ENCODE assay signal across 8 cellular contexts in the genomic region with DNA sequence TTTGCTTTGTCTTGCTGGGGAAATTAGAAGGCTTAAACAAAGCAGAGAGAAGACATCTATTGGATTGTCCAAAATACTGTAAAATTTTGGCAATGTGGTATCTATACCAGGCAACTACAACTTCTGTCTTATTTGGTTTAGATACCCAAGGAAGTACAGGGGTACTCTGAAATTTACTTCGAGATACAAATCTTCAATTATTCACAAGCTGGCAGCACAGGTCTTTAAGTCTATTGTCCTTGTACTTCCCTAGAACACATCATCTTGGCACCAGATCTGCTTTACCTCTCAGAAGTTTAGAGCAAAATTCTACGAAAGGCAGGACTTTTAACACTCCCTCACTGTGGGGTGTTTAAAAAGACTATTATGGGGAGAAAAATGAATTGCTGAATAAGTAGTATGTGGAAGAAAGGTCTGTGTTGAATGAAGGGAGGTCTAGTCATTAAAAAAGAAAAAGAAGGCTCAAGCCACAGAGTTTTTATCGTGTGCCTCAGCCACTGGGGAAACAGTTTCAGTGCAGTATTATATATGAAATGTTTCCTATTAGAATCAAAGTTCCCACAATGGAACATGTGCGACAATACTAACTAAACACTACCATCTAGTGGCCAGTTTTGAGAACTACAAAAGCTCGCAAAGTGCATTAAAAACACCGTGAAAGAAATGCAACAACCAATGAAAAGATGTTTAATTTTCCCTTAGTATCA.
DNase-seq lines count a peak whose midpoint lies in the region; ATAC-seq and TF ChIP-seq lines count a peak whose summit lies in the region.

No MANE protein-coding gene starts in this region.

- H3K9me3 Mint-ChIP-seq in activated CD4-positive, alpha-beta T cell treated with anti-CD3 and anti-CD28 coated beads for 36 hours (ENCODE audit: low read depth): no peaks in the 10 kb centered on the region
- H3K9me3 Mint-ChIP-seq in memory B cell: no peaks in the 10 kb centered on the region

- H3K27me3 ChIP-seq in HUES48 (ENCODE audit: control insufficient read depth, insufficient read depth, low read length) (no peaks in the 10 kb centered on the region), vagina (no peaks in the 10 kb centered on the region)

- H3K27me3 Mint-ChIP-seq in activated CD4-positive, alpha-beta T cell treated with anti-CD3 and anti-CD28 coated beads for 36 hours: no peaks in the 10 kb centered on the region
- H3K27me3 Mint-ChIP-seq in memory B cell: no peaks in the 10 kb centered on the region

- TF ChIP-seq CTCF in vagina (IDR thresholded peaks at IDR 0.05): peak; percentile 76 to 87 (median 79)

- intact Hi-C loops in activated CD4-positive, alpha-beta T cell treated with anti-CD3 and anti-CD28 coated beads for 36 hours (cut with DNase I, micrococcal nuclease): loop anchor here (1.0 to 10.0 kb wide), 9 partner anchors 75 to 915 kb away; no protein-coding TSS in a partner anchor
- intact Hi-C loops in vagina (cut with DNase I): loop anchor here (10.0 kb wide), 3 partner anchors 395 to 875 kb away; no protein-coding TSS in a partner anchor

- POLR2A ChIA-PET in activated CD4-positive, alpha-beta T cell treated with anti-CD3 and anti-CD28 coated beads for 36 hours (lab: Charles Lee): no interaction called here

- H3K9me3 ChIP-seq in HUES48 (ENCODE audit: control insufficient read depth, insufficient read depth, low read length) (no peaks in the 10 kb centered on the region), vagina (no peaks in the 10 kb centered on the region)

- no peak overlapping the region for H3K4me3 Mint-ChIP-seq in activated CD4-positive, alpha-beta T cell treated with anti-CD3 and anti-CD28 coated beads for 36 hours
- H3K4me3 Mint-ChIP-seq in memory B cell: no peak overlapping the region

- peak; percentile 74 for ATAC-seq in activated CD4-positive, alpha-beta T cell treated with anti-CD3 and anti-CD28 coated beads for 36 hours
- ATAC-seq in GM21528 (IDR thresholded peaks at IDR 0.05; ENCODE audit: low FRiP score, unreplicated experiment) (peak; percentile 60), memory B cell (ENCODE audit: low read depth) (peak; percentile 56)

- DNase-seq in activated CD4-positive, alpha-beta T cell treated with anti-CD3 and anti-CD28 coated beads for 36 hours: peak; percentile 23
- no peak for DNase-seq in activated CD4-positive, alpha-beta T cell treated with anti-CD3 and anti-CD28 coated beads for 48 hours
- peak; percentile 60 for DNase-seq in RPMI8226
- peak; percentile 9 for DNase-seq in effector CD4-positive, alpha-beta T cell
- peak; percentile 36 to 62 for DNase-seq in memory B cell (ENCODE audit: low spot score in 2 of 2)
- DNase-seq in vagina (ENCODE audit: extremely low spot score in 2 of 2): no peak

- H3K36me3 ChIP-seq in HUES48 (ENCODE audit: control insufficient read depth, insufficient read depth, low read length) (no peaks in the 10 kb centered on the region), vagina (no peaks in the 10 kb centered on the region)

- H3K4me3 ChIP-seq in HUES48 (ENCODE audit: low read depth, low read length) (peak overlapping the region; percentile 42), vagina (peak overlapping the region in 1 of 2 donors; percentile 17)

- CTCF ChIA-PET in activated CD4-positive, alpha-beta T cell treated with anti-CD3 and anti-CD28 coated beads for 36 hours (lab: Charles Lee): interaction anchor here (0.6 to 4.0 kb wide), 20 partner anchors 11 to 611 kb away, joined by 3 to 27 read pairs (median 4); no protein-coding TSS in a partner anchor

- H3K27ac ChIP-seq in HUES48 (ENCODE audit: low read depth, low read length) (peak overlapping the region; percentile 85), vagina (peak overlapping the region; percentile 65)

- no peak for TF ChIP-seq POLR2A in vagina (IDR thresholded peaks at IDR 0.05)

- no peaks in the 10 kb centered on the region for H3K36me3 Mint-ChIP-seq in activated CD4-positive, alpha-beta T cell treated with anti-CD3 and anti-CD28 coated beads for 36 hours (ENCODE audit: low read depth)
- H3K36me3 Mint-ChIP-seq in memory B cell: no peaks in the 10 kb centered on the region

- peaks cover 25% of the 10 kb centered on the region for H3K4me1 ChIP-seq in HUES48 (ENCODE audit: control insufficient read depth, insufficient read depth, low read length)
- H3K4me1 ChIP-seq in vagina: peaks cover 14% of the 10 kb centered on the region

- H3K4me1 Mint-ChIP-seq in activated CD4-positive, alpha-beta T cell treated with anti-CD3 and anti-CD28 coated beads for 36 hours: no peaks in the 10 kb centered on the region
- H3K4me1 Mint-ChIP-seq in memory B cell: peaks cover 9% of the 10 kb centered on the region

- H3K27ac Mint-ChIP-seq in activated CD4-positive, alpha-beta T cell treated with anti-CD3 and anti-CD28 coated beads for 36 hours: no peak overlapping the region
- no peak overlapping the region for H3K27ac Mint-ChIP-seq in memory B cell

- no peak overlapping the region for H3K9ac ChIP-seq in HUES48 (ENCODE audit: low read depth, low read length)

Comparison
In these comparisons a context has a peak if more than half of its experiments do, and no peak if none do; other contexts are left out.
1. DNase-seq: peak in activated CD4-positive, alpha-beta T cell treated with anti-CD3 and anti-CD28 coated beads for 36 hours (single experiment), RPMI8226 (single experiment), effector CD4-positive, alpha-beta T cell (single experiment) and memory B cell (2 of 2); none in activated CD4-positive, alpha-beta T cell treated with anti-CD3 and anti-CD28 coated beads for 48 hours (single experiment) and vagina (0 of 2).
2. Peak in every context shown above with its lines, with median percentiles within 50 percentile points of each other: ATAC-seq.